ENCODE assay signal across 8 cellular contexts in the genomic region with DNA sequence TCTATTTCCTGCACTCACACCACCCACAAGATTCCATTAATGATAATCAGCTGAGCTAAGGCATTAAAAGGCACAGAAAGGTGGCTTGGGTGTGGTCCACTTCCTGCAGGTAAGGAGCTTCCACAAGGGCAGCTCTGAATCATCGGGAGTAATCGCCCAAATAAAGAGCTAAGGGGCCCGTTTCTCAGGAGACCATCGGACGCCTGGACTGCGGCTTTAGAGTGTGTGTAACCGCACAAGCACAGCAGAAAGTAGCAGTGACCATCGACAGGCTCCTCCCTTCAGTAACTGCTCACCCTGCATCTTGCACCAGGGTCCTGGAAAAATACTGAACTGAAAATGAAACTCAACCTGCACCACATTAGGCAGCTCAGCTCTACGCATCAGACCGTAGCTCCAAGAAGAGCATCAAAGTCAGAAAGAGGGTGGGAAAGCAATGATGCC. TPM values are rescaled to one million over a fixed set of nuclear protein-coding genes. Genes with fewer than 3 reads are reported as not detected.
DNase-seq lines count a peak whose midpoint lies in the region; ATAC-seq and TF ChIP-seq lines count a peak whose summit lies in the region.

No MANE protein-coding gene starts in this region.

- no peak overlapping the region for H2BK15ac ChIP-seq in mesenchymal stem cell (ENCODE audit: low read depth, poor library complexity, severe bottlenecking)

- in situ Hi-C loops in ACHN (cut with HindIII; ENCODE audit: low pct_ligation_motif_present, low pct_unique_long_range_greater_than_20kb, low sequenced_read_pairs), result no loop called here

- no peaks in the 10 kb centered on the region for H3K27me3 ChIP-seq in OCI-LY3 (ENCODE audit: low read depth, low read length)
- H3K27me3 ChIP-seq in breast epithelium, result no peaks in the 10 kb centered on the region
- no peaks in the 10 kb centered on the region for H3K27me3 ChIP-seq in mesenchymal stem cell (ENCODE audit: control insufficient read depth in 1 of 2, insufficient read depth in 1 of 2, low read length in 2 of 2)
- no peaks in the 10 kb centered on the region for H3K27me3 ChIP-seq in ascending aorta

- H3K4me3 ChIP-seq in OCI-LY3 (ENCODE audit: low read length) (peak overlapping the region; percentile 70), breast epithelium (peak overlapping the region in 2 of 3 donors; percentile 40 to 60), mesenchymal stem cell (ENCODE audit: insufficient read depth in 1 of 2, low read depth in 1 of 2, low read length in 2 of 2) (peak overlapping the region in 1 of 2 experiments; percentile 58), ascending aorta (peak overlapping the region in 1 of 2 donors; percentile 17)

- no peak overlapping the region for H3K4ac ChIP-seq in mesenchymal stem cell (ENCODE audit: low read depth in 1 of 2, low read length in 2 of 2)

- no peak overlapping the region for H2BK5ac ChIP-seq in mesenchymal stem cell (ENCODE audit: low read depth, low read length, poor library complexity, severe bottlenecking)

- H3K18ac ChIP-seq in mesenchymal stem cell (ENCODE audit: low read depth in 1 of 2, low read length in 2 of 2), result no peak overlapping the region

- H3K14ac ChIP-seq in mesenchymal stem cell (ENCODE audit: low read length in 2 of 2), result no peak overlapping the region

- WGBS in mesenchymal stem cell, result 78% methylated on average over 10 of the region's 10 CpGs

- no peak overlapping the region for H2AFZ ChIP-seq in OCI-LY3 (ENCODE audit: low read depth, low read length)
- no peak overlapping the region for H2AFZ ChIP-seq in mesenchymal stem cell (ENCODE audit: low read depth, low read length)

- no peaks in the 10 kb centered on the region for H3K79me1 ChIP-seq in mesenchymal stem cell (replicated peaks; ENCODE audit: low read length, poor library complexity, severe bottlenecking)

- no peak overlapping the region for H4K8ac ChIP-seq in mesenchymal stem cell (ENCODE audit: low read length)

- no peak overlapping the region for H4K91ac ChIP-seq in mesenchymal stem cell (ENCODE audit: low read length)

- peak overlapping the region; percentile 4; the same call in 1 of the 2 replicates for H3K27ac ChIP-seq in OCI-LY3 (ENCODE audit: low read length)
- H3K27ac ChIP-seq in breast epithelium, result peak overlapping the region; percentile 71 to 91
- H3K27ac ChIP-seq in mesenchymal stem cell (ENCODE audit: low read length, poor library complexity, severe bottlenecking), result no peak overlapping the region
- peak overlapping the region in 1 of 2 donors; percentile 34 for H3K27ac ChIP-seq in ascending aorta

- peaks cover 100% of the 10 kb centered on the region for H3K79me2 ChIP-seq in OCI-LY3 (ENCODE audit: low read length)

- peaks cover 98% of the 10 kb centered on the region for H4K20me1 ChIP-seq in OCI-LY3 (ENCODE audit: insufficient read depth, low read length)

- ATAC-seq in GM18868 (IDR thresholded peaks at IDR 0.05; ENCODE audit: unreplicated experiment) (peak; percentile 75), HG02981 (IDR thresholded peaks at IDR 0.05; ENCODE audit: unreplicated experiment) (peak; percentile 89)

- H3K9me3 ChIP-seq in OCI-LY3 (ENCODE audit: insufficient read depth, low read length) (no peaks in the 10 kb centered on the region), breast epithelium (no peaks in the 10 kb centered on the region), mesenchymal stem cell (ENCODE audit: control insufficient read depth, low read length) (no peaks in the 10 kb centered on the region), ascending aorta (no peaks in the 10 kb centered on the region)

- no peak overlapping the region for H2BK120ac ChIP-seq in mesenchymal stem cell (ENCODE audit: low read depth, low read length)

- intact Hi-C loops in breast epithelium (cut with DNase I; ENCODE audit: low total_unique reads), result loop anchor here (10.0 kb wide), 2 partner anchors 66 to 126 kb away; no protein-coding TSS in a partner anchor
- intact Hi-C loops in ascending aorta (cut with DNase I), result loop anchor here (10.0 kb wide), 3 partner anchors 274 to 1136 kb away; a partner anchor contains a TSS

- H3K4me2 ChIP-seq in OCI-LY3 (ENCODE audit: low read length) (peak overlapping the region; percentile 80), mesenchymal stem cell (ENCODE audit: low read length, poor library complexity, severe bottlenecking) (no peak overlapping the region)

- no peak for TF ChIP-seq CTCF in OCI-LY3 (IDR thresholded peaks at IDR 0.05; ENCODE audit: low read depth, low read length)
- no peak for TF ChIP-seq CTCF in breast epithelium (IDR thresholded peaks at IDR 0.05)
- no peak for TF ChIP-seq CTCF in ascending aorta (IDR thresholded peaks at IDR 0.05)

- no peak overlapping the region for H2BK12ac ChIP-seq in mesenchymal stem cell (ENCODE audit: low read length in 2 of 2)

- no peak overlapping the region for H3K23ac ChIP-seq in mesenchymal stem cell (ENCODE audit: low read length in 2 of 2)

- no peak for TF ChIP-seq POLR2A in breast epithelium (IDR thresholded peaks at IDR 0.05)

- no peak overlapping the region for H2AK5ac ChIP-seq in mesenchymal stem cell (ENCODE audit: low read length, severe bottlenecking)

- POLR2A ChIA-PET in HEK293T (lab: Yijun Ruan, JAX), result interaction anchor here (1.4 kb wide), 1 partner anchor 11 kb away, joined by 4 read pairs; no protein-coding TSS in a partner anchor

- H3K4me1 ChIP-seq in OCI-LY3 (ENCODE audit: low read length) (peaks cover 57% of the 10 kb centered on the region), breast epithelium (peaks cover 6 to 15% of the 10 kb centered on the region in 2 donors), mesenchymal stem cell (ENCODE audit: control insufficient read depth, insufficient read depth, low read depth, low read length) (peaks cover 23% of the 10 kb centered on the region), ascending aorta (peaks cover 0 to 32% of the 10 kb centered on the region in 2 donors)

- CTCF ChIA-PET in HEK293T (lab: Yijun Ruan, JAX), result interaction anchor here (0.6 to 1.0 kb wide), 2 partner anchors 23 to 82 kb away, joined by 4 to 10 read pairs; no protein-coding TSS in a partner anchor

- peak; percentile 81 for DNase-seq in ACHN
- no peak for DNase-seq in breast epithelium (ENCODE audit: low spot score in 2 of 2)
- peak; percentile 79 for DNase-seq in mesenchymal stem cell
- DNase-seq in HEK293T (ENCODE audit: extremely low spot score), result no peak
- DNase-seq in ascending aorta (ENCODE audit: low spot score in 2 of 2), result no peak

- no peak overlapping the region for H3K9ac ChIP-seq in OCI-LY3 (ENCODE audit: low read length)
- peak overlapping the region; percentile 54 for H3K9ac ChIP-seq in mesenchymal stem cell (ENCODE audit: low read length)

- H3K36me3 ChIP-seq in OCI-LY3 (replicated peaks; ENCODE audit: low read depth, low read length), result peaks cover 7% of the 10 kb centered on the region
- no peaks in the 10 kb centered on the region for H3K36me3 ChIP-seq in breast epithelium
- peaks cover 0 to 2% of the 10 kb centered on the region in 2 experiments for H3K36me3 ChIP-seq in mesenchymal stem cell (ENCODE audit: control insufficient read depth in 1 of 2, insufficient read depth in 2 of 2, low read depth in 1 of 2, low read length in 2 of 2)
- H3K36me3 ChIP-seq in ascending aorta, result no peaks in the 10 kb centered on the region

TF ChIP-seq in HEK293T, 16 proteins besides CTCF, POLR2A, EP300 and RAD21:
- no peak for TF ChIP-seq FOXA1 (IDR thresholded peaks at IDR 0.05)
- TF ChIP-seq BHLHE40 (IDR thresholded peaks at IDR 0.05; ENCODE audit: borderline replicate concordance), result no peak
- no peak for TF ChIP-seq CTBP1 (IDR thresholded peaks at IDR 0.05; ENCODE audit: borderline replicate concordance)
- no peak for TF ChIP-seq SUZ12 (IDR thresholded peaks at IDR 0.05)
- no peak for TF ChIP-seq HDGF (IDR thresholded peaks at IDR 0.05; ENCODE audit: borderline replicate concordance)
- no peak for TF ChIP-seq ZNF384 (IDR thresholded peaks at IDR 0.05)
- TF ChIP-seq L3MBTL2 (conservative IDR thresholded peaks at IDR 0.05), result no peak
- no peak for TF ChIP-seq TARDBP (IDR thresholded peaks at IDR 0.05)
- TF ChIP-seq FOXK2 (IDR thresholded peaks at IDR 0.05), result no peak
- no peak for TF ChIP-seq FOXM1 (IDR thresholded peaks at IDR 0.05; ENCODE audit: borderline replicate concordance)
- TF ChIP-seq LEF1 (IDR thresholded peaks at IDR 0.05; ENCODE audit: borderline replicate concordance), result no peak
- TF ChIP-seq ARNT (IDR thresholded peaks at IDR 0.05), result no peak
- no peak for TF ChIP-seq ELF4 (IDR thresholded peaks at IDR 0.05)
- TF ChIP-seq SP1 (IDR thresholded peaks at IDR 0.05), result no peak
- no peak for TF ChIP-seq NFRKB (IDR thresholded peaks at IDR 0.05)
- TF ChIP-seq, protein P1, sequence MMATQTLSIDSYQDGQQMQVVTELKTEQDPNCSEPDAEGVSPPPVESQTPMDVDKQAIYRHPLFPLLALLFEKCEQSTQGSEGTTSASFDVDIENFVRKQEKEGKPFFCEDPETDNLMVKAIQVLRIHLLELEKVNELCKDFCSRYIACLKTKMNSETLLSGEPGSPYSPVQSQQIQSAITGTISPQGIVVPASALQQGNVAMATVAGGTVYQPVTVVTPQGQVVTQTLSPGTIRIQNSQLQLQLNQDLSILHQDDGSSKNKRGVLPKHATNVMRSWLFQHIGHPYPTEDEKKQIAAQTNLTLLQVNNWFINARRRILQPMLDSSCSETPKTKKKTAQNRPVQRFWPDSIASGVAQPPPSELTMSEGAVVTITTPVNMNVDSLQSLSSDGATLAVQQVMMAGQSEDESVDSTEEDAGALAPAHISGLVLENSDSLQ (IDR thresholded peaks at IDR 0.05), result no peak

RNA-seq across cellular contexts. Expression of a gene that starts 6.0 kb away (rescaled TPM):
- total RNA-seq in breast epithelium (100 to 1,000 TPM in 1 of 3 donors, 10 to 100 TPM in 2; 61.3 to 149 (median 71.9) TPM), ascending aorta (35.4 TPM)
- 136 TPM for polyA plus RNA-seq in mesenchymal stem cell (2013, experiment 1 of 2)
- polyA plus RNA-seq in mesenchymal stem cell (2013, experiment 2 of 2), result 138 TPM

Comparison
In these comparisons a context has a peak if more than half of its experiments do, and no peak if none do; other contexts are left out.
1. DNase-seq: peak in ACHN (single experiment) and mesenchymal stem cell (single experiment); none in breast epithelium (0 of 2), HEK293T (single experiment) and ascending aorta (0 of 2).